19 cellular contexts compared by ENCODE assay signal in genomic region chr2:36951030-36951518, GRCh38. TPM values are rescaled to one million over a fixed set of nuclear protein-coding genes. Genes with fewer than 3 reads are reported as not detected.
DNase-seq lines count a peak whose midpoint lies in the region; ATAC-seq and TF ChIP-seq lines count a peak whose summit lies in the region.
"Had no signal": no experiment of that assay in that cellular context is flagged by ENCODE, and none has a peak within 500 bp of the region (broad histone marks: within the 10 kb centered on the region; RNA-seq: fewer than 3 reads in every experiment).

No MANE protein-coding gene starts in this region.

- peaks cover 6% of the 10 kb centered on the region for H3K4me1 ChIP-seq in H9 (ENCODE audit: insufficient read depth, low read length)
- H3K4me1 ChIP-seq in endodermal cell (ENCODE audit: control insufficient read depth, insufficient read depth, low read length), result no peaks in the 10 kb centered on the region
- H3K4me1 ChIP-seq in trophoblast cell (ENCODE audit: control insufficient read depth in 1 of 2, insufficient read depth in 2 of 2, low read length in 2 of 2), result peaks cover 3 to 5% of the 10 kb centered on the region in 2 experiments

- no peak for ATAC-seq in HG02678 (IDR thresholded peaks at IDR 0.05; ENCODE audit: unreplicated experiment)

- no peak overlapping the region for H2BK20ac ChIP-seq in H9 (ENCODE audit: low read depth, low read length, poor library complexity, severe bottlenecking)

- no peak overlapping the region for H3K4me2 ChIP-seq in H9 (ENCODE audit: insufficient read depth, insufficient read length, low read length)
- H3K4me2 ChIP-seq in trophoblast cell (ENCODE audit: low read length), result no peak overlapping the region

- H3K4me3 Mint-ChIP-seq in H9 (no peak overlapping the region), endodermal cell (no peak overlapping the region)
- no peak overlapping the region for H3K4me3 Mint-ChIP-seq in activated T-helper 1 cell treated with anti-CD3 and anti-CD28 coated beads, Interleukin-12 subunit alpha, Interleukin-12 subunit beta, Interleukin-2, Interleukin-4 antibody, amounts not matched to agents 30 ng/mL and 10 ng/mL and 1 ng/mL, durations not matched to agents 14 hours and 24 hours and 36 hours
- H3K4me3 Mint-ChIP-seq: B cell had no signal

- peak overlapping the region; percentile 3 to 76 (median 3); a peak in 3 of 7 replicates for H3K27ac Mint-ChIP-seq in H9
- peak overlapping the region; percentile 53 for H3K27ac Mint-ChIP-seq in endodermal cell
- no peak overlapping the region for H3K27ac Mint-ChIP-seq in activated T-helper 1 cell treated with anti-CD3 and anti-CD28 coated beads, Interleukin-12 subunit alpha, Interleukin-12 subunit beta, Interleukin-2, Interleukin-4 antibody, amounts not matched to agents 30 ng/mL and 10 ng/mL and 1 ng/mL, durations not matched to agents 14 hours and 24 hours and 36 hours
- H3K27ac Mint-ChIP-seq: B cell had no signal

- peaks cover 1% of the 10 kb centered on the region; the same call in 1 of the 2 replicates for H3K79me2 ChIP-seq in H9 (ENCODE audit: insufficient read depth, low read length)
- H3K79me2 ChIP-seq in trophoblast cell (ENCODE audit: control insufficient read depth, insufficient read depth, low read length, poor library complexity), result peaks cover 1% of the 10 kb centered on the region

- WGBS in H9 (ENCODE audit: extremely low coverage, insufficient read length, low lambda C conversion rate), result no CpG with 5 or more reads among the region's 2 CpGs
- WGBS in endodermal cell (ENCODE audit: insufficient coverage in 1 of 2, insufficient read length in 1 of 2), 2 experiments, result 83 to 94% methylated on average over 1 to 2 of the region's 2 CpGs
- no CpG with 5 or more reads among the region's 2 CpGs for WGBS in trophoblast cell (ENCODE audit: extremely low coverage, insufficient coverage, insufficient read length)

- H3K4me1 Mint-ChIP-seq in H9 (peaks cover 36 to 40% of the 10 kb centered on the region in 2 experiments), endodermal cell (peaks cover 36% of the 10 kb centered on the region)
- H3K4me1 Mint-ChIP-seq in activated T-helper 1 cell treated with anti-CD3 and anti-CD28 coated beads, Interleukin-12 subunit alpha, Interleukin-12 subunit beta, Interleukin-2, Interleukin-4 antibody, amounts not matched to agents 30 ng/mL and 10 ng/mL and 1 ng/mL, durations not matched to agents 14 hours and 24 hours and 36 hours (ENCODE audit: low read depth), result peaks cover 10% of the 10 kb centered on the region

- H3K56ac ChIP-seq in H9 (ENCODE audit: insufficient read length, low read depth, low read length), result no peak overlapping the region

- H3T11ph ChIP-seq in H9 (ENCODE audit: low read length), result no peak overlapping the region

- no peaks in the 10 kb centered on the region for H3K23me2 ChIP-seq in H9 (ENCODE audit: insufficient read length, low read depth, low read length, poor library complexity, severe bottlenecking)

- no peaks in the 10 kb centered on the region for H3K27me3 ChIP-seq in H9 (ENCODE audit: insufficient read depth, low read length)
- no peaks in the 10 kb centered on the region for H3K27me3 ChIP-seq in endodermal cell (ENCODE audit: control insufficient read depth, insufficient read depth, low read length, poor library complexity, severe bottlenecking)
- H3K27me3 ChIP-seq in trophoblast cell (ENCODE audit: insufficient read depth, low read length), result no peaks in the 10 kb centered on the region
- H3K27me3 ChIP-seq: testis had no signal

- H3K4ac ChIP-seq in H9 (ENCODE audit: low read depth, low read length) (no peak overlapping the region), trophoblast cell (ENCODE audit: low read depth, low read length) (peak overlapping the region; percentile 14)

- H3K36me3 Mint-ChIP-seq in H9 (ENCODE audit: insufficient read depth in 1 of 3, low read depth in 3 of 3) (0 out of 7 replicates have a peak, but pooled peaks cover 0 to 5% (median 0%) of the 10 kb centered on the region in 3 experiments), endodermal cell (ENCODE audit: low read depth) (no peaks in the 10 kb centered on the region)
- H3K36me3 Mint-ChIP-seq in activated T-helper 1 cell treated with anti-CD3 and anti-CD28 coated beads, Interleukin-12 subunit alpha, Interleukin-12 subunit beta, Interleukin-2, Interleukin-4 antibody, amounts not matched to agents 30 ng/mL and 10 ng/mL and 1 ng/mL, durations not matched to agents 14 hours and 24 hours and 36 hours (ENCODE audit: low read depth), result no peaks in the 10 kb centered on the region

- H3K9me3 Mint-ChIP-seq in H9 (no peaks in the 10 kb centered on the region), endodermal cell (no peaks in the 10 kb centered on the region)
- no peaks in the 10 kb centered on the region for H3K9me3 Mint-ChIP-seq in activated T-helper 1 cell treated with anti-CD3 and anti-CD28 coated beads, Interleukin-12 subunit alpha, Interleukin-12 subunit beta, Interleukin-2, Interleukin-4 antibody, amounts not matched to agents 30 ng/mL and 10 ng/mL and 1 ng/mL, durations not matched to agents 14 hours and 24 hours and 36 hours

- no peak overlapping the region for H3K4me3 ChIP-seq in endodermal cell (ENCODE audit: low read length)
- no peak overlapping the region for H3K4me3 ChIP-seq in trophoblast cell (ENCODE audit: low read depth, low read length)
- H3K4me3 ChIP-seq: GM12878, skin epidermis, testis had no signal

- H3K9me3 ChIP-seq in H9 (ENCODE audit: control insufficient read depth, low read depth, low read length) (no peaks in the 10 kb centered on the region), endodermal cell (ENCODE audit: control insufficient read depth, low read length) (no peaks in the 10 kb centered on the region), trophoblast cell (ENCODE audit: insufficient read depth, low read depth, low read length) (no peaks in the 10 kb centered on the region)
- H3K9me3 ChIP-seq: testis had no signal

- H2BK12ac ChIP-seq in H9 (ENCODE audit: insufficient read length, low read depth, low read length) (no peak overlapping the region), trophoblast cell (ENCODE audit: low read length) (no peak overlapping the region)

- H3K9ac ChIP-seq in H9 (ENCODE audit: extremely low read depth, insufficient read length, low read length) (no peak overlapping the region), endodermal cell (ENCODE audit: extremely low read depth, low read length, poor library complexity, severe bottlenecking) (no peak overlapping the region), trophoblast cell (ENCODE audit: low read length) (no peak overlapping the region)

- H2AFZ ChIP-seq in H9 (ENCODE audit: low read length) (no peak overlapping the region), trophoblast cell (ENCODE audit: insufficient read depth, low read length, poor library complexity) (no peak overlapping the region)

- H2BK120ac ChIP-seq in H9 (ENCODE audit: low read depth, low read length, poor library complexity, severe bottlenecking), result no peak overlapping the region
- no peak overlapping the region for H2BK120ac ChIP-seq in trophoblast cell (ENCODE audit: insufficient read depth, low read length, poor library complexity)

- no peak overlapping the region for H2BK5ac ChIP-seq in H9 (ENCODE audit: insufficient read length, low read length)
- H2BK5ac ChIP-seq in trophoblast cell (ENCODE audit: low read depth, low read length, poor library complexity), result no peak overlapping the region

- no peak overlapping the region for H3K27ac ChIP-seq in H9 (ENCODE audit: insufficient read length, low read depth, low read length)
- H3K27ac ChIP-seq in endodermal cell (ENCODE audit: low read depth, low read length), result no peak overlapping the region
- no peak overlapping the region for H3K27ac ChIP-seq in trophoblast cell (ENCODE audit: low read depth, low read length)
- H3K27ac ChIP-seq: testis had no signal

- H4K20me1 ChIP-seq in H9 (ENCODE audit: control insufficient read depth, insufficient read depth, insufficient read length), result no peaks in the 10 kb centered on the region

- H4K5ac ChIP-seq in H9 (ENCODE audit: insufficient read length, low read depth, low read length), result no peak overlapping the region

- TF ChIP-seq CTCF in H9 (conservative IDR thresholded peaks at IDR 0.05) (no peak), endodermal cell (conservative IDR thresholded peaks at IDR 0.05) (no peak)

- H3K79me1 ChIP-seq in H9 (ENCODE audit: insufficient read depth, low read depth, low read length, poor library complexity, severe bottlenecking), result no peaks in the 10 kb centered on the region
- H3K79me1 ChIP-seq in trophoblast cell (ENCODE audit: low read length), result no peaks in the 10 kb centered on the region

- H3K18ac ChIP-seq in H9 (ENCODE audit: insufficient read length, low read depth, low read length), result no peak overlapping the region
- H3K18ac ChIP-seq in trophoblast cell (ENCODE audit: low read length), result no peak overlapping the region

- intact Hi-C loops in activated T-helper 1 cell treated with anti-CD3 and anti-CD28 coated beads, Interleukin-12 subunit alpha, Interleukin-12 subunit beta, Interleukin-2, Interleukin-4 antibody, amounts not matched to agents 30 ng/mL and 10 ng/mL and 1 ng/mL, durations not matched to agents 14 hours and 24 hours and 36 hours (cut with micrococcal nuclease), result no loop called here

- H4K8ac ChIP-seq in H9 (replicated peaks; ENCODE audit: insufficient read length, low read depth, low read length) (no peak overlapping the region), trophoblast cell (ENCODE audit: low read depth, low read length) (no peak overlapping the region)

- H3K23ac ChIP-seq in H9 (ENCODE audit: insufficient read length, low read depth, low read length), result no peak overlapping the region
- H3K23ac ChIP-seq in trophoblast cell (ENCODE audit: low read length), result peak overlapping the region; percentile 70

- DNase-seq in H9 (no peak), NCI-H69 (lab: John Stamatoyannopoulos, UW) (peak; percentile 2), endodermal cell (no peak), trophoblast cell (no peak), NCI-H748 (lab: John Stamatoyannopoulos, UW; ENCODE audit: unreplicated experiment) (no peak)
- no peak for DNase-seq in activated T-helper 1 cell treated with anti-CD3 and anti-CD28 coated beads, Interleukin-12 subunit alpha, Interleukin-12 subunit beta, Interleukin-2, Interleukin-4 antibody, amounts not matched to agents 30 ng/mL and 10 ng/mL and 1 ng/mL, durations not matched to agents 14 hours and 24 hours and 36 hours (ENCODE audit: low spot score)
- DNase-seq: activated CD4-positive, alpha-beta T cell treated with anti-CD3 and anti-CD28 coated beads, Interleukin-2, amount 50 U/mL, for 4 hours; activated T-cell treated with anti-CD3 and anti-CD28 coated beads, Interleukin-2, amount 50 U/mL, for 1 hour; effector CD8-positive, alpha-beta T cell; kidney; NCI-H1105 treated with DMSO at 0.1 percent for 48 hours; NCI-H748 treated with DMSO at 0.1 percent for 48 hours; stimulated activated CD4-positive, alpha-beta T cell treated with anti-CD3 and anti-CD28 coated beads, Interleukin-4, amount 100 ng/mL, for 24 hours; stimulated activated CD8-positive, alpha-beta memory T cell treated with anti-CD3 and anti-CD28 coated beads, Interleukin-4, amount 100 ng/mL, for 48 hours; testis had no signal

- no peaks in the 10 kb centered on the region for H3K36me3 ChIP-seq in endodermal cell (ENCODE audit: control insufficient read depth, insufficient read depth, low read length)
- peaks cover 0 to 3% of the 10 kb centered on the region in 2 experiments for H3K36me3 ChIP-seq in trophoblast cell (ENCODE audit: control insufficient read depth in 1 of 2, insufficient read depth in 2 of 2, low read length in 2 of 2)

- H3K14ac ChIP-seq in H9 (ENCODE audit: insufficient read depth, low read length), result no peak overlapping the region
- H3K14ac ChIP-seq in trophoblast cell (ENCODE audit: low read length), result no peak overlapping the region

- H4K91ac ChIP-seq in H9 (ENCODE audit: insufficient read length, low read depth, low read length) (no peak overlapping the region), trophoblast cell (ENCODE audit: low read depth, low read length) (no peak overlapping the region)

- no peak overlapping the region for H2AK5ac ChIP-seq in H9 (ENCODE audit: insufficient read length, low read length)
- H2AK5ac ChIP-seq in trophoblast cell (ENCODE audit: low read length), result no peak overlapping the region

- H4K12ac ChIP-seq in trophoblast cell (ENCODE audit: low read depth, low read length), result no peak overlapping the region

- no peak overlapping the region for H2BK15ac ChIP-seq in H9 (ENCODE audit: low read depth, low read length)

- H3K27me3 Mint-ChIP-seq in H9 (ENCODE audit: low read depth), result no peaks in the 10 kb centered on the region
- no peaks in the 10 kb centered on the region for H3K27me3 Mint-ChIP-seq in endodermal cell (ENCODE audit: insufficient read depth)
- no peaks in the 10 kb centered on the region for H3K27me3 Mint-ChIP-seq in activated T-helper 1 cell treated with anti-CD3 and anti-CD28 coated beads, Interleukin-12 subunit alpha, Interleukin-12 subunit beta, Interleukin-2, Interleukin-4 antibody, amounts not matched to agents 30 ng/mL and 10 ng/mL and 1 ng/mL, durations not matched to agents 14 hours and 24 hours and 36 hours (ENCODE audit: insufficient read depth)
- H3K27me3 Mint-ChIP-seq: B cell had no signal

RNA-seq across cellular contexts. Expression of gene STRN, which starts 15.3 kb away (rescaled TPM):
- total RNA-seq in H9 (2021) (31.4 and 31.7 TPM in 2 replicates), endodermal cell (10 to 100 TPM; 44.0 to 50.6 TPM)
- polyA plus RNA-seq in endodermal cell (2013, experiment 1 of 2), result 17.1 TPM
- polyA plus RNA-seq in endodermal cell (2013, experiment 2 of 2), result 16.8 TPM
- 24.2 and 24.7 TPM in 2 replicates for polyA plus RNA-seq in trophoblast cell (2013)
- 28.8 and 29.0 TPM in 2 replicates for total RNA-seq in activated T-helper 1 cell treated with anti-CD3 and anti-CD28 coated beads, Interleukin-12 subunit alpha, Interleukin-12 subunit beta, Interleukin-2, Interleukin-4 antibody, amounts not matched to agents 30 ng/mL and 10 ng/mL and 1 ng/mL, durations not matched to agents 14 hours and 24 hours and 36 hours
